In genomic region chr2:20050104-20050711, GRCh38 we compare ENCODE assay signal across 8 cellular contexts. TPM values are rescaled to one million over a fixed set of nuclear protein-coding genes. Genes with fewer than 3 reads are reported as not detected.
A peak's percentile ranks its signal among the peaks of the same experiment; 100 is the strongest.
DNase-seq lines count a peak whose midpoint lies in the region; ATAC-seq, FAIRE-seq and TF ChIP-seq lines count a peak whose summit lies in the region.

No MANE protein-coding gene starts in this region.

- no peak for TF ChIP-seq EP300 in HepG2 (IDR thresholded peaks at IDR 0.05; ENCODE audit: low read depth in 2 of 2, low read length in 2 of 2)
- no peak for TF ChIP-seq EP300 in HepG2 (CRISPR knock-in tag; IDR thresholded peaks at IDR 0.05; ENCODE audit: borderline replicate concordance)

- POLR2A ChIA-PET in AG04449 (lab: Yijun Ruan, JAX) = interaction anchor here (2.5 to 3.1 kb wide), 2 partner anchors 12 kb away, joined by 10 to 22 read pairs; no protein-coding TSS in a partner anchor
- POLR2A ChIA-PET in OCI-LY7 (lab: Charles Lee) = interaction anchor here (0.7 to 3.2 kb wide), 3 partner anchors 14 to 1465 kb away, joined by 3 to 32 read pairs (median 3); no protein-coding TSS in a partner anchor
- POLR2A ChIA-PET in HepG2 (lab: Yijun Ruan, JAX) = interaction anchor here (0.7 to 6.6 kb wide), 12 partner anchors 9 to 162 kb away, joined by 3 to 109 read pairs (median 23); partner anchors contain the start of genes MATN3 and WDR35

- ATAC-seq in GM18499 (IDR thresholded peaks at IDR 0.05; ENCODE audit: insufficient read depth, unreplicated experiment) = peak; percentile 30
- peak; percentile 17 for ATAC-seq in HG03571 (IDR thresholded peaks at IDR 0.05; ENCODE audit: unreplicated experiment)
- ATAC-seq in HepG2 = no peak
- no peak for ATAC-seq in left lobe of liver

- 4% methylated on average over 11 of the region's 11 CpGs for WGBS in HepG2 (ENCODE audit: low lambda C conversion rate)
- WGBS in thymus = under 1% methylated on average over 11 of the region's 11 CpGs

- peak overlapping the region; percentile 92; the same call in 1 of the 2 replicates for H2AFZ ChIP-seq in OCI-LY7 (ENCODE audit: low read length)
- no peak overlapping the region for H2AFZ ChIP-seq in HepG2 (ENCODE audit: low read length)

- H3K9me3 ChIP-seq in OCI-LY7 (ENCODE audit: low read length) (no peaks in the 10 kb centered on the region), HepG2 (ENCODE audit: low read length) (no peaks in the 10 kb centered on the region), thymus (ENCODE audit: control insufficient read depth) (no peaks in the 10 kb centered on the region)

- no peaks in the 10 kb centered on the region; a peak in 1 of 5 replicates for H3K27me3 ChIP-seq in HepG2 (ENCODE audit: control insufficient read depth in 1 of 2, insufficient read depth in 2 of 2, low read length in 2 of 2)
- no peaks in the 10 kb centered on the region for H3K27me3 ChIP-seq in thymus (ENCODE audit: control insufficient read depth, insufficient read depth)

- FAIRE-seq in HepG2 (lab: Jason Lieb, UNC) = no peak

- peak overlapping the region; percentile 96 for H3K9ac ChIP-seq in HepG2 (ENCODE audit: insufficient read depth, low read depth, low read length)

- H3K4me2 ChIP-seq in OCI-LY7 (ENCODE audit: low read length) = peak overlapping the region; percentile 91
- peak overlapping the region; percentile 96 for H3K4me2 ChIP-seq in HepG2 (ENCODE audit: low read depth, low read length)

- H4K20me1 ChIP-seq in OCI-LY7 (ENCODE audit: insufficient read depth, low read length) (peaks cover 30% of the 10 kb centered on the region), HepG2 (ENCODE audit: insufficient read depth, low read length) (peaks cover 43% of the 10 kb centered on the region)

- no peaks in the 10 kb centered on the region for H3K9me2 ChIP-seq in OCI-LY7 (ENCODE audit: insufficient read depth, low read length)

- H3K4me3 ChIP-seq in AG04449 (ENCODE audit: low read depth, low read length) (peak overlapping the region; percentile 88), OCI-LY7 (ENCODE audit: low read depth, low read length, poor library complexity, severe bottlenecking) (peak overlapping the region; percentile 89), astrocyte of the cerebellum (ENCODE audit: low read depth, low read length) (peak overlapping the region; percentile 89), HepG2 (replicated peaks in 1 of 3; ENCODE audit: insufficient read depth in 1 of 3, low read depth in 2 of 3, low read length in 3 of 3) (peak overlapping the region; percentile 84 to 97 (median 92)), thymus (ENCODE audit: low read length) (peak overlapping the region; percentile 69)

- H3K79me2 ChIP-seq in OCI-LY7 (ENCODE audit: insufficient read depth, low read depth, low read length) = peaks cover 59% of the 10 kb centered on the region
- peaks cover 57% of the 10 kb centered on the region for H3K79me2 ChIP-seq in HepG2 (ENCODE audit: insufficient read depth, low read length)

- in situ Hi-C loops in astrocyte of the cerebellum (cut with HindIII; ENCODE audit: low sequenced_read_pairs) = no loop called here
- in situ Hi-C loops in HepG2 (cut with HindIII; ENCODE audit: extremely low pct_ligation_motif_present, low pct_unique_long_range_greater_than_20kb) = loop anchor here (5.0 kb wide), 1 partner anchor 42 kb away; no protein-coding TSS in a partner anchor

- BruUV-seq in OCI-LY7 (replicated peaks; lab: Mats Ljungman, UMichigan) (no TSS peak), HepG2 (replicated peaks; lab: Mats Ljungman, UMichigan) (no TSS peak)

- TF ChIP-seq POLR2A in HepG2 (IDR thresholded peaks at IDR 0.05; ENCODE audit: insufficient read depth in 1 of 2, low read depth in 2 of 2, low read length in 2 of 2) = no peak

- CTCF ChIA-PET in AG04449 (lab: Yijun Ruan, JAX) = interaction anchor here (1.0 to 7.6 kb wide), 5 partner anchors 9 to 276 kb away, joined by 3 to 59 read pairs (median 4); no protein-coding TSS in a partner anchor
- CTCF ChIA-PET in OCI-LY7 (lab: Charles Lee; ENCODE audit: unreplicated experiment) = no interaction called here
- CTCF ChIA-PET in HepG2 (lab: Yijun Ruan, JAX; ENCODE audit: low intra/inter-chr PET ratio, low total read pairs) = no interaction called here

- DNase-seq in AG04449 (ENCODE audit: low read depth, low spot score) = no peak
- peak; percentile 59 for DNase-seq in OCI-LY7 (ENCODE audit: low spot score)
- peak; percentile 64 for DNase-seq in astrocyte of the cerebellum (ENCODE audit: low read depth)
- DNase-seq in HepG2 (ENCODE audit: low spot score) = peak; percentile 18
- no peak for DNase-seq in left lobe of liver (ENCODE audit: low spot score)

- TF ChIP-seq RAD21 in HepG2 (CRISPR knock-in tag; IDR thresholded peaks at IDR 0.05) = no peak

- H3K27ac ChIP-seq in OCI-LY7 (ENCODE audit: low read depth, low read length, poor library complexity, severe bottlenecking) (peak overlapping the region; percentile 74), HepG2 (ENCODE audit: extremely low read length, insufficient read depth, low read length) (peak overlapping the region; percentile 97), thymus (ENCODE audit: low read depth) (peak overlapping the region; percentile 97)

- no peak for TF ChIP-seq CTCF in AG04449 (IDR thresholded peaks at IDR 0.05; ENCODE audit: insufficient read depth, low read length, missing control alignments)
- no peak for TF ChIP-seq CTCF in OCI-LY7 (conservative IDR thresholded peaks at IDR 0.05; ENCODE audit: low read length)
- no peak for TF ChIP-seq CTCF in astrocyte of the cerebellum (IDR thresholded peaks at IDR 0.05; ENCODE audit: low read depth, low read length, missing control alignments)
- no peak for TF ChIP-seq CTCF in HepG2 (CRISPR knock-in tag; IDR thresholded peaks at IDR 0.05)

- H3K4me1 ChIP-seq in OCI-LY7 (ENCODE audit: insufficient read depth, low read length, poor library complexity, severe bottlenecking) (peaks cover 27% of the 10 kb centered on the region), HepG2 (ENCODE audit: insufficient read depth, low read length) (peaks cover 62% of the 10 kb centered on the region), thymus (ENCODE audit: control insufficient read depth, insufficient read depth, low read length) (peaks cover 5% of the 10 kb centered on the region)

- intact Hi-C loops in OCI-LY7 (cut with micrococcal nuclease; ENCODE audit: unreplicated experiment) = loop anchor here (2.0 kb wide), 1 partner anchor 301 kb away; the partner anchor contains the start of gene PUM2
- intact Hi-C loops in HepG2 (cut with micrococcal nuclease; ENCODE audit: unreplicated experiment) = loop anchor here (1.0 to 2.0 kb wide), 3 partner anchors 27 to 59 kb away; partner anchors contain the start of gene WDR35

- H3K36me3 ChIP-seq in OCI-LY7 (ENCODE audit: insufficient read depth, low read length) (peaks cover 13% of the 10 kb centered on the region; the same call in 1 of the 2 replicates), HepG2 (replicated peaks in 1 of 2; ENCODE audit: control insufficient read depth in 1 of 2, insufficient read depth in 2 of 2, low read length in 2 of 2) (no peaks in the 10 kb centered on the region; a peak in 1 of 5 replicates), thymus (ENCODE audit: control insufficient read depth, insufficient read depth) (no peaks in the 10 kb centered on the region)

RNA-seq across cellular contexts. Expression of gene LAPTM4A, which starts 1.2 kb away (rescaled TPM):
- total RNA-seq in OCI-LY7 (2014; rRNA removed; shearing (Covaris generic)) = 6.5 and 8.4 TPM in 2 replicates
- total RNA-seq in OCI-LY7 (2022) (26.2 and 29.2 TPM in 2 replicates), HepG2 (2016; rRNA removed; fragmentation: Illumina TruSeq; extraction: Trizol) (82.8 and 116 TPM in 2 replicates), left lobe of liver (120 TPM)
- total RNA-seq in HepG2 (2016; cell fraction: cytosol; rRNA removed; fragmentation: Illumina TruSeq; extraction: Trizol; ENCODE audit: low read depth) = 18.7 and 21.2 TPM in 2 replicates
- 83.7 and 119 TPM in 2 replicates for total RNA-seq in HepG2 (2016; cell fraction: insoluble cytoplasmic fraction; rRNA removed; fragmentation: Illumina TruSeq; extraction: Trizol)
- total RNA-seq in HepG2 (2016; cell fraction: membrane; rRNA removed; fragmentation: Illumina TruSeq; extraction: Trizol) = 35.7 and 39.5 TPM in 2 replicates
- 127 and 144 TPM in 2 replicates for total RNA-seq in HepG2 (2016; cell fraction: nucleus; rRNA removed; fragmentation: Illumina TruSeq; extraction: Trizol)
- polyA plus RNA-seq in HepG2 (2011; rRNA removed) (491 and 558 TPM in 2 replicates), thymus (168 TPM)
- 344 and 527 TPM in 2 replicates for polyA plus RNA-seq in HepG2 (2011; cell fraction: cytosol; rRNA removed)
- polyA plus RNA-seq in HepG2 (2011; cell fraction: nucleus; rRNA removed) = 114 and 137 TPM in 2 replicates
- polyA plus RNA-seq in HepG2 (2012) = 288 and 349 TPM in 2 replicates
- 46.6 and 49.9 TPM in 2 replicates for polyA plus RNA-seq in HepG2 (2016; cell fraction: cytosol; fragmentation: Illumina TruSeq; extraction: Trizol; ENCODE audit: low read depth)
- polyA plus RNA-seq in HepG2 (2016; cell fraction: insoluble cytoplasmic fraction; fragmentation: Illumina TruSeq; extraction: Trizol; ENCODE audit: low read depth) = 181 and 190 TPM in 2 replicates
- 62.5 and 62.8 TPM in 2 replicates for polyA plus RNA-seq in HepG2 (2016; cell fraction: membrane; fragmentation: Illumina TruSeq; extraction: Trizol; ENCODE audit: low read depth)
- polyA plus RNA-seq in HepG2 (2016; cell fraction: nucleus; fragmentation: Illumina TruSeq; extraction: Trizol; ENCODE audit: insufficient read depth, low read depth) = 365 and 398 TPM in 2 replicates
- 123 and 176 TPM in 2 replicates for polyA minus RNA-seq in HepG2 (2011; rRNA and poly(A)+ RNA removed; ENCODE audit: low replicate concordance)
- polyA minus RNA-seq in HepG2 (2011; cell fraction: cytosol; rRNA and poly(A)+ RNA removed) = 150 and 184 TPM in 2 replicates
- 93.0 and 135 TPM in 2 replicates for polyA minus RNA-seq in HepG2 (2011; cell fraction: nucleus; rRNA and poly(A)+ RNA removed)

RNA-seq across cellular contexts. Expression of gene MATN3, which starts 37.7 kb away (rescaled TPM):
- total RNA-seq in OCI-LY7 (2014; rRNA removed; shearing (Covaris generic)) = not detected in 2 replicates
- total RNA-seq in OCI-LY7 (2022) (not detected in 2 replicates), HepG2 (2016; rRNA removed; fragmentation: Illumina TruSeq; extraction: Trizol) (19.2 and 36.1 TPM in 2 replicates), left lobe of liver (0.08 TPM)
- total RNA-seq in HepG2 (2016; cell fraction: cytosol; rRNA removed; fragmentation: Illumina TruSeq; extraction: Trizol; ENCODE audit: low read depth) = 2.3 and 3.4 TPM in 2 replicates
- 16.3 and 36.5 TPM in 2 replicates for total RNA-seq in HepG2 (2016; cell fraction: insoluble cytoplasmic fraction; rRNA removed; fragmentation: Illumina TruSeq; extraction: Trizol)
- 10.9 and 12.3 TPM in 2 replicates for total RNA-seq in HepG2 (2016; cell fraction: membrane; rRNA removed; fragmentation: Illumina TruSeq; extraction: Trizol)
- 68.9 and 81.8 TPM in 2 replicates for total RNA-seq in HepG2 (2016; cell fraction: nucleus; rRNA removed; fragmentation: Illumina TruSeq; extraction: Trizol)
- polyA plus RNA-seq in HepG2 (2011; rRNA removed) (191 and 208 TPM in 2 replicates), thymus (0.91 TPM)
- 101 and 153 TPM in 2 replicates for polyA plus RNA-seq in HepG2 (2011; cell fraction: cytosol; rRNA removed)
- 157 and 160 TPM in 2 replicates for polyA plus RNA-seq in HepG2 (2011; cell fraction: nucleus; rRNA removed)
- polyA plus RNA-seq in HepG2 (2012) = 109 and 194 TPM in 2 replicates
- polyA plus RNA-seq in HepG2 (2016; cell fraction: cytosol; fragmentation: Illumina TruSeq; extraction: Trizol; ENCODE audit: low read depth) = 4.3 and 4.6 TPM in 2 replicates
- 26.1 and 30.5 TPM in 2 replicates for polyA plus RNA-seq in HepG2 (2016; cell fraction: insoluble cytoplasmic fraction; fragmentation: Illumina TruSeq; extraction: Trizol; ENCODE audit: low read depth)
- 9.4 and 10.7 TPM in 2 replicates for polyA plus RNA-seq in HepG2 (2016; cell fraction: membrane; fragmentation: Illumina TruSeq; extraction: Trizol; ENCODE audit: low read depth)
- 150 and 151 TPM in 2 replicates for polyA plus RNA-seq in HepG2 (2016; cell fraction: nucleus; fragmentation: Illumina TruSeq; extraction: Trizol; ENCODE audit: insufficient read depth, low read depth)
- polyA minus RNA-seq in HepG2 (2011; rRNA and poly(A)+ RNA removed; ENCODE audit: low replicate concordance) = 0.14 and 109 TPM in 2 replicates
- polyA minus RNA-seq in HepG2 (2011; cell fraction: cytosol; rRNA and poly(A)+ RNA removed) = 73.2 and 97.4 TPM in 2 replicates
- polyA minus RNA-seq in HepG2 (2011; cell fraction: nucleus; rRNA and poly(A)+ RNA removed) = 125 and 126 TPM in 2 replicates

Comparison
In these comparisons a context has a peak if more than half of its experiments do, and no peak if none do; other contexts are left out.
1. DNase-seq: peak in OCI-LY7 (single experiment), astrocyte of the cerebellum (single experiment) and HepG2 (single experiment); none in AG04449 (single experiment) and left lobe of liver (single experiment).
2. ATAC-seq: peak in GM18499 (single experiment) and HG03571 (single experiment); none in HepG2 (single experiment) and left lobe of liver (single experiment).
3. Peak in every context shown above with its lines, with median percentiles within 50 percentile points of each other: H3K4me3 ChIP-seq and H3K27ac ChIP-seq.